ENCODE assay signal across 8 cellular contexts in the genomic region with DNA sequence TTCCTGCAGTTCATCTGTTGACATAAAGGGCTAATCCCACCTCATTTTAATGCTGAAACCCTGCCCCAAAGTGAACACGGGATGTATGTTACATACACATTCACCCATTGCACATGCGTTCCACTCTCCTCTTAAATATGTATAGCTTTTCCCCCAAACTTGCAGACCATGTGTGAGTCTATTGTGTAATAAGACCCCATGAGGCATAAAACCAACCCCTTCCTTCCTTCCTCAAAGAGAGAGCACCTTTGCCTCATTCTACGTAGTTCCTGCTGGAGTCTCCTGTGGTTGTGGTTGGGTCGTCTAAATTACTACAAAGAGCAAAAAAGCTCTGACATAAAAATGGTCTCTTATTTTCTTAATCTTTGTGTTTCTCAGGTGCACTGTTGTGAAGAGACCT.
A peak's percentile ranks its signal among the peaks of the same experiment; 100 is the strongest.
DNase-seq lines count a peak whose midpoint lies in the region; ATAC-seq and TF ChIP-seq lines count a peak whose summit lies in the region.
"Had no signal": no experiment of that assay in that cellular context is flagged by ENCODE, and none has a peak within 500 bp of the region (broad histone marks: within the 10 kb centered on the region; RNA-seq: fewer than 3 reads in every experiment).

No MANE protein-coding gene starts in this region.

- dilution Hi-C loops in IMR-90 (cut with HindIII; ENCODE audit: low sequenced_read_pairs, unreplicated experiment): no loop called here

- H2AK9ac ChIP-seq in IMR-90 (replicated peaks; ENCODE audit: low read depth, low read length, poor library complexity): no peak overlapping the region

- TF ChIP-seq RAD21 in IMR-90 (IDR thresholded peaks at IDR 0.05; ENCODE audit: low read length): no peak

- no peak overlapping the region for H4K5ac ChIP-seq in IMR-90 (ENCODE audit: low read depth, low read length)

- H3F3A ChIP-seq in smooth muscle cell (ENCODE audit: low read depth): peaks cover 17% of the 10 kb centered on the region

- H3K36me3 ChIP-seq in IMR-90 (ENCODE audit: control insufficient read depth, insufficient read depth, low read length) (no peaks in the 10 kb centered on the region), Peyer's patch (no peaks in the 10 kb centered on the region), smooth muscle cell (ENCODE audit: low read depth) (no peaks in the 10 kb centered on the region)

- H3K79me1 ChIP-seq in IMR-90 (ENCODE audit: low read depth in 1 of 2, low read length in 2 of 2): peaks cover 0 to 11% of the 10 kb centered on the region in 2 experiments; a peak in 1 of 4 replicates

- no CpG with 5 or more reads among the region's 4 CpGs for WGBS in IMR-90 (ENCODE audit: extremely low coverage in 2 of 2, insufficient read length in 1 of 2), 2 experiments
- WGBS in smooth muscle cell (ENCODE audit: low lambda C conversion rate): 67% methylated on average over 4 of the region's 4 CpGs

- H3K4me2 ChIP-seq in IMR-90 (ENCODE audit: low read depth, low read length) (no peak overlapping the region), smooth muscle cell (peak overlapping the region; percentile 72)

- in situ Hi-C loops in IMR-90 (cut with MboI; ENCODE audit: low sequenced_read_pairs): no loop called here

- H3K18ac ChIP-seq in IMR-90 (ENCODE audit: low read depth, low read length): no peak overlapping the region

- peak overlapping the region; percentile 87 for H2BK120ac ChIP-seq in IMR-90 (ENCODE audit: low read depth, low read length)

- H3K14ac ChIP-seq in IMR-90 (replicated peaks; ENCODE audit: low read depth, low read length): peak overlapping the region; percentile 89

- no peaks in the 10 kb centered on the region for H3K79me2 ChIP-seq in smooth muscle cell (ENCODE audit: low read depth)

- H3K9me1 ChIP-seq in IMR-90 (ENCODE audit: insufficient read depth, low read length): peaks cover 10% of the 10 kb centered on the region

- peak overlapping the region; percentile 88 for H2BK20ac ChIP-seq in IMR-90 (ENCODE audit: low read depth, low read length)

- no peaks in the 10 kb centered on the region for H3K27me3 ChIP-seq in IMR-90 (ENCODE audit: control insufficient read depth, insufficient read depth, low read length)
- H3K27me3 ChIP-seq in Peyer's patch: no peaks in the 10 kb centered on the region
- no peaks in the 10 kb centered on the region for H3K27me3 ChIP-seq in smooth muscle cell (ENCODE audit: low read depth)

- BruUV-seq in IMR-90 (replicated peaks; lab: Mats Ljungman, UMichigan): no TSS peak

- H2AFZ ChIP-seq in IMR-90 (replicated peaks; ENCODE audit: low read length, poor library complexity): no peak overlapping the region
- H2AFZ ChIP-seq in smooth muscle cell (ENCODE audit: low read depth): peak overlapping the region; percentile 73

- H3K27ac ChIP-seq in IMR-90 (ENCODE audit: insufficient read depth, low read length) (no peak overlapping the region), Peyer's patch (peak overlapping the region in 3 of 4 donors; percentile 43 to 65 (median 65)), smooth muscle cell (ENCODE audit: low read depth) (peak overlapping the region; percentile 89)

- H3K9me3 ChIP-seq in IMR-90 (ENCODE audit: control insufficient read depth, insufficient read depth, low read length) (peaks cover 6% of the 10 kb centered on the region), Peyer's patch (peaks cover 0 to 6% (median 0%) of the 10 kb centered on the region in 4 donors), smooth muscle cell (replicated peaks; ENCODE audit: low read depth) (no peaks in the 10 kb centered on the region)

- POLR2A ChIA-PET in IMR-90 (lab: Charles Lee; ENCODE audit: unreplicated experiment): no interaction called here

- no peak overlapping the region for H2BK5ac ChIP-seq in IMR-90 (ENCODE audit: low read depth, low read length, poor library complexity, severe bottlenecking)

- peak overlapping the region; percentile 92 for H2BK15ac ChIP-seq in IMR-90 (ENCODE audit: low read depth, low read length)

- H3K4me1 ChIP-seq in IMR-90 (ENCODE audit: control insufficient read depth, insufficient read depth, low read length) (peaks cover 8% of the 10 kb centered on the region), Peyer's patch (peaks cover 3 to 24% (median 5%) of the 10 kb centered on the region in 4 donors), smooth muscle cell (ENCODE audit: low read depth) (peaks cover 7% of the 10 kb centered on the region)

- peak overlapping the region; percentile 72 for H3K4ac ChIP-seq in IMR-90 (ENCODE audit: low read depth, low read length)

- ATAC-seq in IMR-90 (ENCODE audit: low read depth): no peak

- peak overlapping the region; percentile 28; the same call in 1 of the 2 replicates for H3K23ac ChIP-seq in IMR-90 (ENCODE audit: low read depth, low read length)

- CTCF ChIA-PET in IMR-90 (lab: Yijun Ruan, JAX): no interaction called here

- peak overlapping the region; percentile 42; the same call in 1 of the 2 replicates for H4K91ac ChIP-seq in IMR-90 (ENCODE audit: insufficient read depth, low read depth, low read length)

- H3K56ac ChIP-seq in IMR-90 (ENCODE audit: extremely low read depth, insufficient read depth, low read length): no peak overlapping the region

- peak overlapping the region in 1 of 2 experiments; percentile 68; a peak in 2 of 4 replicates for H4K8ac ChIP-seq in IMR-90 (ENCODE audit: low read depth in 2 of 2, low read length in 2 of 2)

- intact Hi-C loops in IMR-90 (cut with micrococcal nuclease): loop anchor here (5.0 kb wide), 1 partner anchor 348 kb away; no protein-coding TSS in a partner anchor

- H4K20me1 ChIP-seq in IMR-90 (ENCODE audit: insufficient read depth, low read length) (no peaks in the 10 kb centered on the region), smooth muscle cell (ENCODE audit: low read depth) (no peaks in the 10 kb centered on the region)

- DNase-seq in IMR-90: no peak
- peak in 1 of 3 donors; percentile 37 for DNase-seq in Peyer's patch
- peak; percentile 85 for DNase-seq in glomerular endothelial cell (ENCODE audit: extremely low read depth, low read depth, low spot score)
- no peak for DNase-seq in smooth muscle cell (lab: John Stamatoyannopoulos, UW; ENCODE audit: unreplicated experiment)
- DNase-seq in activated effector memory CD4-positive, alpha-beta T cell treated with Interleukin-2 at 50 U/mL for 16 hours: no peak
- DNase-seq in midbrain (lab: John Stamatoyannopoulos, UW): no peak
- no peak for DNase-seq in cerebellar nuclear complex (lab: John Stamatoyannopoulos, UW)
- DNase-seq: islet precursor cell had no signal

- H3K9ac ChIP-seq in IMR-90 (ENCODE audit: low read depth, low read length) (no peak overlapping the region), smooth muscle cell (ENCODE audit: low read depth) (peak overlapping the region; percentile 80)

- no peak for TF ChIP-seq CTCF in IMR-90 (conservative IDR thresholded peaks at IDR 0.05; ENCODE audit: low read depth, low read length)
- no peak for TF ChIP-seq CTCF in Peyer's patch (IDR thresholded peaks at IDR 0.05)
- TF ChIP-seq CTCF in smooth muscle cell (IDR thresholded peaks at IDR 0.05; ENCODE audit: borderline replicate concordance, insufficient read depth, poor library complexity, severe bottlenecking): no peak

- peak overlapping the region; percentile 61; the same call in 1 of the 2 replicates for H2AK5ac ChIP-seq in IMR-90 (ENCODE audit: low read depth, low read length)

- H3K4me3 ChIP-seq in IMR-90 (ENCODE audit: insufficient read depth, low read depth, low read length) (no peak overlapping the region), Peyer's patch (no peak overlapping the region), smooth muscle cell (no peak overlapping the region)

- TF ChIP-seq POLR2A in IMR-90 (IDR thresholded peaks at IDR 0.05; ENCODE audit: low read depth, low read length) (no peak), Peyer's patch (IDR thresholded peaks at IDR 0.05) (no peak)

TF ChIP-seq in IMR-90, 13 proteins besides CTCF, POLR2A, EP300 and RAD21:
- TF ChIP-seq CEBPB (IDR thresholded peaks at IDR 0.05; ENCODE audit: low read depth, low read length): peak; percentile 56
- TF ChIP-seq, protein P1, sequence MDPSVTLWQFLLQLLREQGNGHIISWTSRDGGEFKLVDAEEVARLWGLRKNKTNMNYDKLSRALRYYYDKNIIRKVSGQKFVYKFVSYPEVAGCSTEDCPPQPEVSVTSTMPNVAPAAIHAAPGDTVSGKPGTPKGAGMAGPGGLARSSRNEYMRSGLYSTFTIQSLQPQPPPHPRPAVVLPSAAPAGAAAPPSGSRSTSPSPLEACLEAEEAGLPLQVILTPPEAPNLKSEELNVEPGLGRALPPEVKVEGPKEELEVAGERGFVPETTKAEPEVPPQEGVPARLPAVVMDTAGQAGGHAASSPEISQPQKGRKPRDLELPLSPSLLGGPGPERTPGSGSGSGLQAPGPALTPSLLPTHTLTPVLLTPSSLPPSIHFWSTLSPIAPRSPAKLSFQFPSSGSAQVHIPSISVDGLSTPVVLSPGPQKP (IDR thresholded peaks at IDR 0.05; ENCODE audit: borderline replicate concordance, low read depth, low read length): no peak
